ENCODE assay signal across 23 cellular contexts in genomic region chr12:2333516-2333915, GRCh38.
DNase-seq lines count a peak whose midpoint lies in the region; TF ChIP-seq lines count a peak whose summit lies in the region.
"Had no signal": no experiment of that assay in that cellular context is flagged by ENCODE, and none has a peak within 500 bp of the region (broad histone marks: within the 10 kb centered on the region; RNA-seq: fewer than 3 reads in every experiment).

No MANE protein-coding gene starts in this region.

- H3K18ac ChIP-seq in mesendoderm (ENCODE audit: low read length): no peak overlapping the region

- peaks cover 23% of the 10 kb centered on the region for H3K4me1 Mint-ChIP-seq in neural progenitor cell
- H3K4me1 Mint-ChIP-seq: activated CD4-positive, alpha-beta T cell treated with anti-CD3 and anti-CD28 coated beads, Interleukin-2, amount 10 ng/mL, durations not matched to agents 7 days and 5 days; CD4-positive, CD25-positive, alpha-beta regulatory T cell; central memory CD8-positive, alpha-beta T cell had no signal

- in situ Hi-C loops in GM13976 (cut with MboI; ENCODE audit: low sequenced_read_pairs, unreplicated experiment): no loop called here

- H3K9me3 ChIP-seq in esophagus muscularis mucosa: no peaks in the 10 kb centered on the region
- H3K9me3 ChIP-seq in neural progenitor cell (ENCODE audit: low read depth): no peaks in the 10 kb centered on the region
- H3K9me3 ChIP-seq in uterus: no peaks in the 10 kb centered on the region
- H3K9me3 ChIP-seq: prostate gland, SK-N-SH had no signal

- TF ChIP-seq CTCF in VCaP (conservative IDR thresholded peaks at IDR 0.05) (no peak), esophagus muscularis mucosa (IDR thresholded peaks at IDR 0.05) (no peak), neural progenitor cell (IDR thresholded peaks at IDR 0.05) (no peak), uterus (IDR thresholded peaks at IDR 0.05) (no peak), GM13976 (IDR thresholded peaks at IDR 0.05; ENCODE audit: borderline replicate concordance, control extremely low read depth, extremely low read depth, insufficient read depth, missing control alignments) (no peak)

- WGBS in esophagus muscularis mucosa: 85% methylated on average over 5 of the region's 5 CpGs
- no CpG with 5 or more reads among the region's 5 CpGs for WGBS in mesendoderm (ENCODE audit: extremely low coverage, insufficient coverage, low lambda C conversion rate)

- H4K5ac ChIP-seq in mesendoderm (ENCODE audit: low read length): no peak overlapping the region

- H3K4me1 ChIP-seq in esophagus muscularis mucosa (peaks cover 57 to 70% (median 63%) of the 10 kb centered on the region in 4 donors), neural progenitor cell (peaks cover 10% of the 10 kb centered on the region), uterus (peaks cover 8% of the 10 kb centered on the region in 2 donors), mesendoderm (ENCODE audit: control insufficient read depth, low read depth, low read length) (no peaks in the 10 kb centered on the region)
- H3K4me1 ChIP-seq: prostate gland had no signal

- H2AFZ ChIP-seq in neural progenitor cell (replicated peaks): peak overlapping the region; percentile 51

- no peaks in the 10 kb centered on the region for H3K9me3 Mint-ChIP-seq in neural progenitor cell
- H3K9me3 Mint-ChIP-seq: activated CD4-positive, alpha-beta T cell treated with anti-CD3 and anti-CD28 coated beads, Interleukin-2, amount 10 ng/mL, durations not matched to agents 7 days and 5 days; activated T-helper 1 cell treated with anti-CD3 and anti-CD28 coated beads, Interleukin-12 subunit alpha, Interleukin-12 subunit beta, Interleukin-2, Interleukin-4 antibody, amounts not matched to agents 30 ng/mL and 10 ng/mL and 1 ng/mL, durations not matched to agents 14 hours and 24 hours and 36 hours; CD4-positive, CD25-positive, alpha-beta regulatory T cell; central memory CD8-positive, alpha-beta T cell; H9 had no signal

- H3K36me3 ChIP-seq in esophagus muscularis mucosa: no peaks in the 10 kb centered on the region
- H3K36me3 ChIP-seq in neural progenitor cell: no peaks in the 10 kb centered on the region
- no peaks in the 10 kb centered on the region for H3K36me3 ChIP-seq in uterus
- no peaks in the 10 kb centered on the region for H3K36me3 ChIP-seq in mesendoderm (ENCODE audit: control insufficient read depth, insufficient read depth, low read length)
- H3K36me3 ChIP-seq: prostate gland, WERI-Rb-1 had no signal

- intact Hi-C loops in esophagus muscularis mucosa (cut with DNase I): no loop called here
- intact Hi-C loops in uterus (cut with DNase I; ENCODE audit: low total_unique reads): no loop called here

- no peaks in the 10 kb centered on the region for H4K20me1 ChIP-seq in neural progenitor cell (ENCODE audit: low read depth)

- H3K27me3 Mint-ChIP-seq in neural progenitor cell (ENCODE audit: insufficient read depth, low read depth): peaks cover 3% of the 10 kb centered on the region

- H2BK120ac ChIP-seq in mesendoderm (ENCODE audit: low read depth, low read length): no peak overlapping the region

- no peak for TF ChIP-seq POLR2A in esophagus muscularis mucosa (IDR thresholded peaks at IDR 0.05; ENCODE audit: low read depth)
- no peak for TF ChIP-seq POLR2A in uterus (IDR thresholded peaks at IDR 0.05)

- H3K4me2 ChIP-seq in neural progenitor cell (peak overlapping the region; percentile 7), mesendoderm (ENCODE audit: low read length) (no peak overlapping the region)
- H3K4me2 ChIP-seq: SK-N-SH had no signal

- H3K4me3 Mint-ChIP-seq in neural progenitor cell: no peak overlapping the region
- H3K4me3 Mint-ChIP-seq: activated CD4-positive, alpha-beta T cell treated with anti-CD3 and anti-CD28 coated beads, Interleukin-2, amount 10 ng/mL, durations not matched to agents 7 days and 5 days; activated T-helper 1 cell treated with anti-CD3 and anti-CD28 coated beads, Interleukin-12 subunit alpha, Interleukin-12 subunit beta, Interleukin-2, Interleukin-4 antibody, amounts not matched to agents 30 ng/mL and 10 ng/mL and 1 ng/mL, durations not matched to agents 14 hours and 24 hours and 36 hours; CD4-positive, CD25-positive, alpha-beta regulatory T cell; central memory CD8-positive, alpha-beta T cell; H9 had no signal

- no peaks in the 10 kb centered on the region for H3K36me3 Mint-ChIP-seq in neural progenitor cell
- H3K36me3 Mint-ChIP-seq: CD4-positive, CD25-positive, alpha-beta regulatory T cell had no signal

- H3K79me1 ChIP-seq in mesendoderm (ENCODE audit: low read length): no peaks in the 10 kb centered on the region

- H3K23ac ChIP-seq in mesendoderm (ENCODE audit: low read length): no peak overlapping the region

- no peaks in the 10 kb centered on the region for H3F3A ChIP-seq in neural progenitor cell (ENCODE audit: low read depth)

- DNase-seq in esophagus muscularis mucosa (ENCODE audit: extremely low spot score) (no peak), neural progenitor cell (ENCODE audit: low spot score) (no peak), uterus (no peak), GM13976 (ENCODE audit: low spot score) (no peak), mesendoderm (no peak), NCI-H1694 treated with DMSO at 0.1 percent for 48 hours (lab: John Stamatoyannopoulos, UW) (no peak)
- DNase-seq: activated CD4-positive, alpha-beta T cell treated with anti-CD3 and anti-CD28 coated beads, Interleukin-2, amount 10 ng/mL, durations not matched to agents 7 days and 5 days; activated naive CD4-positive, alpha-beta T cell treated with anti-CD3 and anti-CD28 coated beads, Interleukin-2, amount 50 U/mL, for 16 hours; CD4-positive, CD25-positive, alpha-beta regulatory T cell; H9; MV-4-11; NCI-H1694; NCI-H2171; NCI-H524 treated with DMSO at 0.1 percent for 48 hours; RPMI8226; SK-N-SH; stimulated activated CD4-positive, alpha-beta T cell treated with anti-CD3 and anti-CD28 coated beads, Interleukin-1b, Interleukin-23, amount 100 ng/mL, for 48 hours; WERI-Rb-1 had no signal

- no peak overlapping the region for H2BK15ac ChIP-seq in mesendoderm (replicated peaks; ENCODE audit: low read depth)

- no peak for TF ChIP-seq EP300 in esophagus muscularis mucosa (IDR thresholded peaks at IDR 0.05)

- no peak overlapping the region for H3K56ac ChIP-seq in mesendoderm (ENCODE audit: low read length)

- no peak overlapping the region for H3K4ac ChIP-seq in mesendoderm (ENCODE audit: low read depth, low read length)

- H3K27me3 ChIP-seq in esophagus muscularis mucosa (no peaks in the 10 kb centered on the region), neural progenitor cell (no peaks in the 10 kb centered on the region), uterus (no peaks in the 10 kb centered on the region), mesendoderm (ENCODE audit: insufficient read depth, low read length, poor library complexity) (no peaks in the 10 kb centered on the region)

- H3K4me3 ChIP-seq in esophagus muscularis mucosa (no peak overlapping the region), neural progenitor cell (no peak overlapping the region), uterus (no peak overlapping the region), mesendoderm (ENCODE audit: low read length) (no peak overlapping the region)
- H3K4me3 ChIP-seq: prostate gland, skin epidermis had no signal

- no peak overlapping the region for H4K8ac ChIP-seq in mesendoderm (ENCODE audit: low read depth, low read length)

- no peaks in the 10 kb centered on the region for H3K79me2 ChIP-seq in neural progenitor cell (ENCODE audit: low read depth)
- H3K79me2 ChIP-seq in mesendoderm (ENCODE audit: control insufficient read depth, insufficient read depth, low read length): no peaks in the 10 kb centered on the region

- no peak overlapping the region for H2BK5ac ChIP-seq in mesendoderm (ENCODE audit: low read length)

- peak overlapping the region; percentile 30 for H3K27ac Mint-ChIP-seq in neural progenitor cell
- H3K27ac Mint-ChIP-seq: activated CD4-positive, alpha-beta T cell treated with anti-CD3 and anti-CD28 coated beads, Interleukin-2, amount 10 ng/mL, durations not matched to agents 7 days and 5 days; activated T-helper 1 cell treated with anti-CD3 and anti-CD28 coated beads, Interleukin-12 subunit alpha, Interleukin-12 subunit beta, Interleukin-2, Interleukin-4 antibody, amounts not matched to agents 30 ng/mL and 10 ng/mL and 1 ng/mL, durations not matched to agents 14 hours and 24 hours and 36 hours; CD4-positive, CD25-positive, alpha-beta regulatory T cell had no signal

- H3K27ac ChIP-seq in VCaP (peak overlapping the region; percentile 99; the same call in 1 of the 2 replicates), esophagus muscularis mucosa (replicated peaks in 1 of 4) (peak overlapping the region in 3 of 4 donors; percentile 25 to 90 (median 88)), neural progenitor cell (no peak overlapping the region), uterus (peak overlapping the region; percentile 92 to 99), mesendoderm (ENCODE audit: low read depth, low read length) (no peak overlapping the region)
- H3K27ac ChIP-seq: prostate gland, WERI-Rb-1 had no signal

- no peak overlapping the region for H2AK5ac ChIP-seq in mesendoderm (ENCODE audit: low read length)

- no peak overlapping the region for H3K9ac ChIP-seq in neural progenitor cell
- no peak overlapping the region for H3K9ac ChIP-seq in mesendoderm (ENCODE audit: low read length)
- H3K9ac ChIP-seq: SK-N-SH had no signal

Comparison
In these comparisons a context has a peak if more than half of its experiments do, and no peak if none do; other contexts are left out.
1. H3K27ac ChIP-seq: peak in VCaP (single experiment), esophagus muscularis mucosa (3 of 4) and uterus (2 of 2); none in neural progenitor cell (single experiment) and mesendoderm (single experiment).